ENCODE assay signal across 23 cellular contexts in genomic region chr14:74418031-74418430, GRCh38. TPM values are rescaled to one million over a fixed set of nuclear protein-coding genes. Genes with fewer than 3 reads are reported as not detected.
"Had no signal": no experiment of that assay in that cellular context is flagged by ENCODE, and none has a peak within 500 bp of the region (broad histone marks: within the 10 kb centered on the region; RNA-seq: fewer than 3 reads in every experiment).

No MANE protein-coding gene starts in this region.

- H3K4me3 ChIP-seq: cardiac muscle cell had no signal

- H3K36me3 ChIP-seq: cardiac muscle cell had no signal

- DNase-seq: activated CD4-positive, alpha-beta T cell treated with anti-CD3 and anti-CD28 coated beads for 1 hour; activated CD4-positive, alpha-beta T cell treated with anti-CD3 and anti-CD28 coated beads, Interleukin-2, amount 10 ng/mL, durations not matched to agents 24 days and 14 days; activated CD4-positive, alpha-beta T cell treated with anti-CD3 and anti-CD28 coated beads, Interleukin-2, amount 50 U/mL, for 48 hours; activated CD8-positive, alpha-beta memory T cell treated with anti-CD3 and anti-CD28 coated beads, Interleukin-2, amount 10 ng/mL, durations not matched to agents 7 days and 5 days; activated effector memory CD4-positive, alpha-beta T cell treated with Interleukin-2 at 50 U/mL for 16 hours; activated naive CD4-positive, alpha-beta T cell treated with Interleukin-2 at 50 U/mL for 16 hours; activated T-cell treated with anti-CD3 and anti-CD28 coated beads, Interleukin-2, amount 50 U/mL, for 24 hours; Kasumi-1; KBM-7; NCI-H1048; NCI-H146; NCI-H187 treated with DMSO at 0.1 percent for 48 hours; NCI-H2081 treated with DMSO at 0.1 percent for 48 hours; NCI-H446 treated with DMSO at 0.1 percent for 48 hours; NCI-H524 treated with DMSO at 0.1 percent for 48 hours; NCI-H748 treated with DMSO at 0.1 percent for 48 hours; SIG-M5 had no signal

- H3K27ac ChIP-seq: cardiac muscle cell had no signal

- FAIRE-seq: astrocyte had no signal

- ATAC-seq: activated CD8-positive, alpha-beta memory T cell treated with anti-CD3 and anti-CD28 coated beads, Interleukin-2, amount 10 ng/mL, durations not matched to agents 7 days and 5 days; WTC11 had no signal

- H3K27me3 ChIP-seq: cardiac muscle cell had no signal

RNA-seq across cellular contexts. Expression of gene SYNDIG1L, which starts 8.0 kb away (rescaled TPM):
- total RNA-seq: activated CD4-positive, alpha-beta T cell treated with anti-CD3 and anti-CD28 coated beads, Interleukin-2, amount 10 ng/mL, durations not matched to agents 24 days and 14 days; activated CD8-positive, alpha-beta memory T cell treated with anti-CD3 and anti-CD28 coated beads, Interleukin-2, amount 10 ng/mL, durations not matched to agents 7 days and 5 days; activated T-helper 1 cell treated with anti-CD3 and anti-CD28 coated beads, Interleukin-12 subunit alpha, Interleukin-12 subunit beta, Interleukin-2, Interleukin-4 antibody, amounts not matched to agents 30 ng/mL and 10 ng/mL and 1 ng/mL, durations not matched to agents 14 hours and 24 hours and 36 hours; astrocyte; OCI-LY7; RPMI7951 had no signal
- polyA plus RNA-seq: cardiac muscle cell had no signal
